ENCODE assay signal across 8 cellular contexts in the genomic region with DNA sequence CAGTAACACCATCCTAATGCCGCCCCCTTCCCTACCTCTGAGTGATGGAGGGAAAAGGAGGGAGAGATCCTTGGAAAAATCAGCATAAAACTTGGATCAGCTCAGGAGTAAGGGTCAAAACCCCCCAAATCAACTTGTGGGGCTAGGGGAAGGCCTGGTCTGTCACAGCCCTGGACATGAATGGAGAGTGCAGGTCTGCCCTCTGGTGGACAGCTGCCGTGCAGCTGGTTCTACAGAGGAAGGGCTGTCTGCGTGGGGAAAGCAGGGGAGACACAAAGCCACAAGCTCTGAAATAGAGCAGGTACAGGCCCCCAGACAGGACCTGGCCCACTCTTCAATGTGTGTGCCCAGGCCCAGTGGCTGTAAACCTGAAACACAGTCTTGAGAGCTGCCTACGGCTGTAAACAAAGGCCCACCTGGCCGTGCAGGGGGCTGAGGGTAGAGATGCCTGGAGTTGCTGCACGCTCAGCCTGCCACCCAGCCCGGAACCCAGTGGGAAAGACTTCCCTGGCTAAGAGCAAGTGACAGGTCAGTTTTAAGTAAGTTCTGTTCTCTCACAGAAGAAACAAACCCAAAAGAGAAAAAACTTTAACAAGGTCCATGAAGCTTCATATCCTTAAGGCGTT. TPM values are rescaled to one million over a fixed set of nuclear protein-coding genes. Genes with fewer than 3 reads are reported as not detected.
A peak's percentile ranks its signal among the peaks of the same experiment; 100 is the strongest.
DNase-seq lines count a peak whose midpoint lies in the region; ATAC-seq, FAIRE-seq and TF ChIP-seq lines count a peak whose summit lies in the region.

No MANE protein-coding gene starts in this region.

- TF ChIP-seq POLR2A in endothelial cell of umbilical vein (IDR thresholded peaks at IDR 0.05; ENCODE audit: low read depth, low read length) (no peak), suprapubic skin (IDR thresholded peaks at IDR 0.05) (no peak)

- H3K9ac ChIP-seq in endothelial cell of umbilical vein (replicated peaks; ENCODE audit: extremely low read depth, insufficient read depth, low read length) = no peak overlapping the region

- H3K4me3 ChIP-seq in endothelial cell of umbilical vein (replicated peaks in 1 of 3; ENCODE audit: insufficient read depth in 1 of 3, low read depth in 1 of 3, low read length in 3 of 3) (no peak overlapping the region), suprapubic skin (no peak overlapping the region)

- intact Hi-C loops in activated CD8-positive, alpha-beta T cell treated with anti-CD3 and anti-CD28 coated beads for 36 hours (cut with micrococcal nuclease) = loop anchor here (5.0 kb wide), 1 partner anchor 260 kb away; no protein-coding TSS in a partner anchor
- intact Hi-C loops in endothelial cell of umbilical vein (cut with micrococcal nuclease) = loop anchor here (1.0 kb wide), 1 partner anchor 259 kb away; no protein-coding TSS in a partner anchor

- H3K4me1 ChIP-seq in endothelial cell of umbilical vein (ENCODE audit: control insufficient read depth, extremely low read depth, insufficient read depth, low read length) (no peaks in the 10 kb centered on the region), suprapubic skin (no peaks in the 10 kb centered on the region)

- peaks cover 6 to 53% of the 10 kb centered on the region in 2 experiments for H3K36me3 ChIP-seq in endothelial cell of umbilical vein (ENCODE audit: control insufficient read depth in 2 of 2, extremely low read depth in 1 of 2, insufficient read depth in 2 of 2, low read length in 2 of 2)
- peaks cover 95% of the 10 kb centered on the region for H3K36me3 ChIP-seq in suprapubic skin

- no peak overlapping the region for H2AFZ ChIP-seq in endothelial cell of umbilical vein (ENCODE audit: low read depth, low read length)

- H3K4me2 ChIP-seq in endothelial cell of umbilical vein (ENCODE audit: insufficient read depth, low read length) = no peak overlapping the region

- no peaks in the 10 kb centered on the region for H3K27me3 Mint-ChIP-seq in activated CD8-positive, alpha-beta T cell treated with anti-CD3 and anti-CD28 coated beads for 36 hours
- H3K27me3 Mint-ChIP-seq in naive thymus-derived CD8-positive, alpha-beta T cell = no peaks in the 10 kb centered on the region

- peak; percentile 90 for FAIRE-seq in endothelial cell of umbilical vein (lab: Jason Lieb, UNC)

- BruUV-seq in endothelial cell of umbilical vein (replicated peaks; lab: Mats Ljungman, UMichigan) = no TSS peak

- POLR2A ChIA-PET in activated CD8-positive, alpha-beta T cell treated with anti-CD3 and anti-CD28 coated beads for 36 hours (lab: Charles Lee) = interaction anchor here (0.7 to 2.2 kb wide), 14 partner anchors 9 to 198 kb away, joined by 3 to 7 read pairs (median 3); partner anchors contain the start of gene CLK3
- POLR2A ChIA-PET in endothelial cell of umbilical vein (lab: Charles Lee) = no interaction called here
- POLR2A ChIA-PET in naive thymus-derived CD8-positive, alpha-beta T cell (lab: Charles Lee) = interaction anchor here (0.6 to 10.8 kb wide), 10 partner anchors 8 to 257 kb away, joined by 3 to 193 read pairs (median 3); partner anchors contain the start of genes CLK3 and ULK3

- H3K4me1 Mint-ChIP-seq in activated CD8-positive, alpha-beta T cell treated with anti-CD3 and anti-CD28 coated beads for 36 hours (ENCODE audit: low read depth) = peaks cover 10% of the 10 kb centered on the region
- H3K4me1 Mint-ChIP-seq in naive thymus-derived CD8-positive, alpha-beta T cell = peaks cover 18 to 35% (median 29%) of the 10 kb centered on the region in 4 donors

- H3K36me3 Mint-ChIP-seq in activated CD8-positive, alpha-beta T cell treated with anti-CD3 and anti-CD28 coated beads for 36 hours (ENCODE audit: low read depth) = peaks cover 38% of the 10 kb centered on the region
- peaks cover 0 to 72% (median 19%) of the 10 kb centered on the region in 3 donors for H3K36me3 Mint-ChIP-seq in naive thymus-derived CD8-positive, alpha-beta T cell

- H3K27me3 ChIP-seq in endothelial cell of umbilical vein (ENCODE audit: control insufficient read depth in 2 of 2, insufficient read depth in 2 of 2, low read length in 2 of 2) (no peaks in the 10 kb centered on the region), suprapubic skin (no peaks in the 10 kb centered on the region)

- H3K27ac ChIP-seq in endothelial cell of umbilical vein (ENCODE audit: insufficient read depth, low read depth, low read length) = no peak overlapping the region
- H3K27ac ChIP-seq in suprapubic skin = no peak overlapping the region

- no peak overlapping the region for H3K4me3 Mint-ChIP-seq in activated CD8-positive, alpha-beta T cell treated with anti-CD3 and anti-CD28 coated beads for 36 hours
- H3K4me3 Mint-ChIP-seq in naive thymus-derived CD8-positive, alpha-beta T cell = no peak overlapping the region

- peak; percentile 68 for ATAC-seq in activated CD8-positive, alpha-beta T cell treated with anti-CD3 and anti-CD28 coated beads for 36 hours
- peak; percentile 56 to 66 for ATAC-seq in naive thymus-derived CD8-positive, alpha-beta T cell

- WGBS in suprapubic skin = 70% methylated on average over 8 of the region's 8 CpGs

- H3K9me1 ChIP-seq in endothelial cell of umbilical vein (replicated peaks; ENCODE audit: control insufficient read depth, extremely low read depth, insufficient read depth, low read length) = no peaks in the 10 kb centered on the region

- peak overlapping the region; percentile 10 for H3K27ac Mint-ChIP-seq in activated CD8-positive, alpha-beta T cell treated with anti-CD3 and anti-CD28 coated beads for 36 hours
- H3K27ac Mint-ChIP-seq in naive thymus-derived CD8-positive, alpha-beta T cell = peak overlapping the region in 7 of 10 donors; percentile 9 to 80 (median 60)

- H3K9me3 Mint-ChIP-seq in activated CD8-positive, alpha-beta T cell treated with anti-CD3 and anti-CD28 coated beads for 36 hours = no peaks in the 10 kb centered on the region
- H3K9me3 Mint-ChIP-seq in naive thymus-derived CD8-positive, alpha-beta T cell = no peaks in the 10 kb centered on the region

- TF ChIP-seq EP300 in suprapubic skin (IDR thresholded peaks at IDR 0.05) = no peak

- CTCF ChIA-PET in activated CD8-positive, alpha-beta T cell treated with anti-CD3 and anti-CD28 coated beads for 36 hours (lab: Charles Lee) = interaction anchor here (0.6 to 14.7 kb wide), 51 partner anchors 9 to 324 kb away, joined by 3 to 576 read pairs (median 4); partner anchors contain the start of genes ARID3B, CLK3, CYP1A1 and EDC3
- CTCF ChIA-PET in endothelial cell of umbilical vein (lab: Charles Lee) = interaction anchor here (0.6 to 18.1 kb wide), 35 partner anchors 9 to 319 kb away, joined by 3 to 696 read pairs (median 6); partner anchors contain the start of genes CSK, CYP1A1, EDC3 and UBL7

- H3K9me3 ChIP-seq in endothelial cell of umbilical vein (replicated peaks; ENCODE audit: control insufficient read depth, insufficient read depth, low read length) (no peaks in the 10 kb centered on the region), suprapubic skin (no peaks in the 10 kb centered on the region)

- dilution Hi-C loops in endothelial cell of umbilical vein (cut with MboI; ENCODE audit: extremely low pct_ligation_motif_present, low sequenced_read_pairs) = loop anchor here (25.0 kb wide), 1 partner anchor 130 kb away; no protein-coding TSS in a partner anchor

- TF ChIP-seq CTCF in activated CD8-positive, alpha-beta T cell treated with anti-CD3 and anti-CD28 coated beads for 36 hours (IDR thresholded peaks at IDR 0.05) = peak; percentile 96
- TF ChIP-seq CTCF in endothelial cell of umbilical vein (IDR thresholded peaks at IDR 0.05; ENCODE audit: extremely low read depth in 1 of 2, insufficient read depth in 1 of 2, low read depth in 1 of 2, low read length in 2 of 2) (peak; percentile 90 to 96), suprapubic skin (IDR thresholded peaks at IDR 0.05) (peak; percentile 36 to 83)

- H4K20me1 ChIP-seq in endothelial cell of umbilical vein (replicated peaks; ENCODE audit: control insufficient read depth, extremely low read depth, insufficient read depth, low read length) = no peaks in the 10 kb centered on the region

- DNase-seq in NCI-H748 (lab: John Stamatoyannopoulos, UW; ENCODE audit: unreplicated experiment) = peak; percentile 20
- no peak for DNase-seq in NCI-H748 treated with DMSO at 0.1 percent for 48 hours (lab: John Stamatoyannopoulos, UW)
- DNase-seq in NCI-H345 treated with DMSO at 0.1 percent for 48 hours (lab: John Stamatoyannopoulos, UW; ENCODE audit: unreplicated experiment) = peak; percentile 7
- peak; percentile 83 for DNase-seq in activated CD8-positive, alpha-beta T cell treated with anti-CD3 and anti-CD28 coated beads for 36 hours
- peak; percentile 51 for DNase-seq in endothelial cell of umbilical vein (ENCODE audit: low read depth, low spot score)
- peak; percentile 32 to 77 (median 59) for DNase-seq in naive thymus-derived CD8-positive, alpha-beta T cell
- DNase-seq in suprapubic skin (ENCODE audit: low spot score in 2 of 2) = no peak
- DNase-seq in NCI-H1436 treated with DMSO at 0.1 percent for 48 hours (lab: John Stamatoyannopoulos, UW) = no peak

- H3K79me2 ChIP-seq in endothelial cell of umbilical vein (ENCODE audit: control insufficient read depth, insufficient read depth, low read length) = no peaks in the 10 kb centered on the region

TF ChIP-seq in endothelial cell of umbilical vein, 7 proteins besides CTCF, POLR2A, EP300 and RAD21 (continues in another document):
- TF ChIP-seq MAX (IDR thresholded peaks at IDR 0.05; ENCODE audit: insufficient read depth, insufficient read length) (no peak), FOS (IDR thresholded peaks at IDR 0.05; ENCODE audit: borderline replicate concordance, insufficient read depth, low read length) (no peak), POLR2AphosphoS5 (IDR thresholded peaks at IDR 0.05; ENCODE audit: insufficient read depth, low read depth, low read length) (no peak), JUN (IDR thresholded peaks at IDR 0.05; ENCODE audit: borderline replicate concordance, insufficient read depth, insufficient read length, low read depth) (no peak)

RNA-seq across cellular contexts. Expression of gene CLK3, which starts 16.4 kb away (rescaled TPM):
- 100 to 1,000 TPM; 159 to 168 TPM for total RNA-seq in activated CD8-positive, alpha-beta T cell treated with anti-CD3 and anti-CD28 coated beads for 36 hours
- total RNA-seq in endothelial cell of umbilical vein (69.2 and 75.5 TPM in 2 replicates), suprapubic skin (100 to 1,000 TPM in 3 of 4 donors, 10 to 100 TPM in 1; 93.1 to 244 (median 115) TPM)
- 97.9 and 121 TPM in 2 replicates for polyA plus RNA-seq in endothelial cell of umbilical vein
- polyA plus RNA-seq in endothelial cell of umbilical vein (2011; cell fraction: cytosol; rRNA removed) = 64.8 and 71.4 TPM in 2 replicates
- polyA plus RNA-seq in endothelial cell of umbilical vein (2011; cell fraction: nucleus; rRNA removed) = 248 and 285 TPM in 2 replicates
- polyA plus RNA-seq in endothelial cell of umbilical vein (2012) = 36.7 and 55.9 TPM in 2 replicates
- polyA minus RNA-seq in endothelial cell of umbilical vein = 112 and 115 TPM in 2 replicates
- polyA minus RNA-seq in endothelial cell of umbilical vein (2011; cell fraction: cytosol; rRNA and poly(A)+ RNA removed) = 28.9 TPM
- polyA minus RNA-seq in endothelial cell of umbilical vein (2011; cell fraction: nucleus; rRNA and poly(A)+ RNA removed) = 110 and 160 TPM in 2 replicates
- total RNA-seq in naive thymus-derived CD8-positive, alpha-beta T cell = 100 to 1,000 TPM; 223 to 227 TPM
- 10 to 100 TPM; 49.0 to 92.8 (median 55.1) TPM for polyA plus RNA-seq in naive thymus-derived CD8-positive, alpha-beta T cell

Comparison
In these comparisons a context has a peak if more than half of its experiments do, and no peak if none do; other contexts are left out.
1. DNase-seq: peak in NCI-H748 (single experiment), NCI-H345 treated with DMSO at 0.1 percent for 48 hours (single experiment), activated CD8-positive, alpha-beta T cell treated with anti-CD3 and anti-CD28 coated beads for 36 hours (single experiment), endothelial cell of umbilical vein (single experiment) and naive thymus-derived CD8-positive, alpha-beta T cell (10 of 10); none in NCI-H748 treated with DMSO at 0.1 percent for 48 hours (single experiment), suprapubic skin (0 of 2) and NCI-H1436 treated with DMSO at 0.1 percent for 48 hours (single experiment).
2. Peak in every context shown above with its lines, with median percentiles within 50 percentile points of each other: CTCF ChIP-seq.